Comparison of ENCODE assay signal across 9 cellular contexts in the genomic region with DNA sequence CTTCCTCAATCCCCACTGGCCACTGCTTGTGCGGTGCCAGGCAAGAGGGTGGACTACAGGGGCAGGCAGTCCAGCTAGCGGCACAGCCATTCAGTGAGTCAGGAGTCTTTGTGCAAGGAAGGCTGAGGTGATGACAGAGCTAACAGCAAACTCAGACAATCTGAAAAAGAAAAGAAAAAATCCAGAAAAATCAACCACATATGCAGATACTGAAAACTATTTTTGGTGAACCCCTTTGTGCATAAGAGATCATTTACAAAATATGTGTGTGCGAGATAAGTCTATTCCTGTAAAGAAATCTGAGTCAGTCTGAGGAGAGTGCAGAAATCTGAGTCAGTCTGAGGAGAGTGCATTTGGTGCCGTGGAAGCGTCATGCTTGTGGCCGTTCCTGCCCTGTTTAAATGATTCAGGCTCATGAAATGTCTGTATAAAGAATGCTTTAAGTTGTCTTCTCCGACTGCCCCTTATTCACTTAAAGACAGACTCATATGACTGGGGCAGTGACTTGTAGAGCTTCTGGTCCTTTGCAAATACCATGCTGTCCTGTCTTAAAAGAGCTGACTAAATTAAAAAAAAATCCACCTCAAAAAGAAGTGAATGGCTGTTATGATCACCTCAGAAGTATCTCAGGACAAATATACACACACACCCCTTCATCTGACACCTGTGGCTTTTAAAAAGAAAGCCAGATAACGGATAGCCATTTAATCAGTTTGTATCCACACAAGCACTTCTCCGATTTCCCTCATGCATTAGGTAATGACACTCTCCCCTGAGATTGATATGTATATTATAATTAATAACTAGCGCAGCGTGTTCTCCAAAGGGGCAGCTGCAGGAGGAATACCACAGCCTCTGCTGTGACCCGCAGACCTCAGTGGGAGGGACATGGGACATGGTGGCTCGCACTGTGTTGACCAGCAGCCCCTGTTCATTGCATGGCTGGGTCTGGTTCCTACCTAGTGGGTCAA. TPM values are rescaled to one million over a fixed set of nuclear protein-coding genes. Genes with fewer than 3 reads are reported as not detected.
DNase-seq lines count a peak whose midpoint lies in the region; ATAC-seq and TF ChIP-seq lines count a peak whose summit lies in the region.
"Had no signal": no experiment of that assay in that cellular context is flagged by ENCODE, and none has a peak within 500 bp of the region (broad histone marks: within the 10 kb centered on the region; RNA-seq: fewer than 3 reads in every experiment).

No MANE protein-coding gene starts in this region.

- WGBS in endodermal cell (ENCODE audit: insufficient coverage in 1 of 2, insufficient read length in 1 of 2), 2 experiments = 89 to 94% methylated on average over 6 to 13 of the region's 13 CpGs

- H3K79me2 ChIP-seq in OCI-LY7 (ENCODE audit: insufficient read depth, low read depth, low read length) (0 out of 2 replicates have a peak, but pooled peaks cover 6% of the 10 kb centered on the region), Karpas-422 (ENCODE audit: low read length) (no peaks in the 10 kb centered on the region)

- in situ Hi-C loops in GM13976 (cut with MboI; ENCODE audit: low sequenced_read_pairs, unreplicated experiment) = no loop called here

- peaks cover 25% of the 10 kb centered on the region for H3K4me1 Mint-ChIP-seq in endodermal cell
- H3K4me1 Mint-ChIP-seq in naive B cell = peaks cover 55 to 82% (median 77%) of the 10 kb centered on the region in 3 donors

- DNase-seq in AG20443 (ENCODE audit: low spot score) = peak; percentile 87
- peak; percentile 26 for DNase-seq in NCI-H2171 (lab: John Stamatoyannopoulos, UW)
- no peak for DNase-seq in endodermal cell
- no peak for DNase-seq in naive B cell
- no peak for DNase-seq in GM13976 (ENCODE audit: low spot score)
- no peak for DNase-seq in OCI-LY7 (ENCODE audit: low spot score)
- no peak for DNase-seq in Karpas-422

- no peak overlapping the region for H3K4me3 Mint-ChIP-seq in endodermal cell
- peak overlapping the region in 1 of 8 donors; percentile 69 for H3K4me3 Mint-ChIP-seq in naive B cell

- no peaks in the 10 kb centered on the region for H3K36me3 Mint-ChIP-seq in endodermal cell (ENCODE audit: low read depth)
- no peaks in the 10 kb centered on the region for H3K36me3 Mint-ChIP-seq in naive B cell

- H3K27ac ChIP-seq in endodermal cell (ENCODE audit: low read depth, low read length) (peak overlapping the region; percentile 42), OCI-LY7 (ENCODE audit: low read depth, low read length, poor library complexity, severe bottlenecking) (no peak overlapping the region), Karpas-422 (ENCODE audit: low read length) (no peak overlapping the region)

- H3K9ac ChIP-seq in endodermal cell (ENCODE audit: extremely low read depth, low read length, poor library complexity, severe bottlenecking) (no peak overlapping the region), Karpas-422 (ENCODE audit: low read length) (no peak overlapping the region)

- H3K9me3 ChIP-seq in endodermal cell (ENCODE audit: control insufficient read depth, low read length) (no peaks in the 10 kb centered on the region), OCI-LY7 (ENCODE audit: low read length) (no peaks in the 10 kb centered on the region), Karpas-422 (ENCODE audit: low read length) (no peaks in the 10 kb centered on the region)

- CTCF ChIA-PET in OCI-LY7 (lab: Charles Lee; ENCODE audit: unreplicated experiment) = no interaction called here

- H3K9me3 Mint-ChIP-seq in endodermal cell (no peaks in the 10 kb centered on the region), naive B cell (no peaks in the 10 kb centered on the region)

- intact Hi-C loops in OCI-LY7 (cut with micrococcal nuclease; ENCODE audit: unreplicated experiment) = no loop called here

- no peaks in the 10 kb centered on the region for H3K36me3 ChIP-seq in endodermal cell (ENCODE audit: control insufficient read depth, insufficient read depth, low read length)
- no peaks in the 10 kb centered on the region for H3K36me3 ChIP-seq in OCI-LY7 (ENCODE audit: insufficient read depth, low read length)
- no peaks in the 10 kb centered on the region for H3K36me3 ChIP-seq in Karpas-422 (ENCODE audit: insufficient read depth, low read length)

- ATAC-seq in naive B cell (ENCODE audit: low read depth in 2 of 2) = no peak
- no peak for ATAC-seq in HG02763 (IDR thresholded peaks at IDR 0.05; ENCODE audit: unreplicated experiment)
- ATAC-seq: GM12878 had no signal

- no peaks in the 10 kb centered on the region for H3K27me3 Mint-ChIP-seq in endodermal cell (ENCODE audit: insufficient read depth)
- no peaks in the 10 kb centered on the region for H3K27me3 Mint-ChIP-seq in naive B cell

- H3K9me2 ChIP-seq in OCI-LY7 (ENCODE audit: insufficient read depth, low read length) (no peaks in the 10 kb centered on the region), Karpas-422 (replicated peaks; ENCODE audit: insufficient read depth, low read length) (no peaks in the 10 kb centered on the region)

- no peak overlapping the region for H3K4me2 ChIP-seq in OCI-LY7 (ENCODE audit: low read length)
- no peak overlapping the region for H3K4me2 ChIP-seq in Karpas-422 (ENCODE audit: low read depth, low read length, poor library complexity, severe bottlenecking)

- TF ChIP-seq CTCF in endodermal cell (conservative IDR thresholded peaks at IDR 0.05) (no peak), GM13976 (IDR thresholded peaks at IDR 0.05; ENCODE audit: borderline replicate concordance, control extremely low read depth, extremely low read depth, insufficient read depth, missing control alignments) (no peak), OCI-LY7 (conservative IDR thresholded peaks at IDR 0.05; ENCODE audit: low read length) (no peak)

- POLR2A ChIA-PET in OCI-LY7 (lab: Charles Lee) = interaction anchor here (0.7 to 1.3 kb wide), 2 partner anchors 10 to 227 kb away, joined by 4 read pairs; no protein-coding TSS in a partner anchor

- H3K4me1 ChIP-seq in endodermal cell (ENCODE audit: control insufficient read depth, insufficient read depth, low read length) (no peaks in the 10 kb centered on the region), OCI-LY7 (ENCODE audit: insufficient read depth, low read length, poor library complexity, severe bottlenecking) (no peaks in the 10 kb centered on the region), Karpas-422 (ENCODE audit: low read length) (no peaks in the 10 kb centered on the region)

- H2AFZ ChIP-seq in OCI-LY7 (ENCODE audit: low read length) (no peak overlapping the region), Karpas-422 (ENCODE audit: low read length) (no peak overlapping the region)

- H3K4me3 ChIP-seq in endodermal cell (ENCODE audit: low read length) = no peak overlapping the region
- no peak overlapping the region for H3K4me3 ChIP-seq in OCI-LY7 (ENCODE audit: low read depth, low read length, poor library complexity, severe bottlenecking)
- H3K4me3 ChIP-seq in Karpas-422 (ENCODE audit: low read length) = no peak overlapping the region
- H3K4me3 ChIP-seq: GM12878 had no signal

- H3K27me3 ChIP-seq in endodermal cell (ENCODE audit: control insufficient read depth, insufficient read depth, low read length, poor library complexity, severe bottlenecking) = no peaks in the 10 kb centered on the region
- no peaks in the 10 kb centered on the region for H3K27me3 ChIP-seq in Karpas-422 (ENCODE audit: low read length)

- no TSS peak for BruUV-seq in OCI-LY7 (replicated peaks; lab: Mats Ljungman, UMichigan)

- H3K27ac Mint-ChIP-seq in endodermal cell (no peak overlapping the region), naive B cell (peak overlapping the region in 4 of 6 donors; percentile 49 to 82 (median 54))

- H4K20me1 ChIP-seq in OCI-LY7 (ENCODE audit: insufficient read depth, low read length) = 0 out of 2 replicates have a peak, but pooled peaks cover 5% of the 10 kb centered on the region
- H4K20me1 ChIP-seq in Karpas-422 (ENCODE audit: insufficient read depth, low read depth, low read length) = no peaks in the 10 kb centered on the region

RNA-seq across cellular contexts. Expression of a gene that starts 47.3 kb away (rescaled TPM):
- total RNA-seq in endodermal cell = 100 to 1,000 TPM in 1 of 2 donors, 10 to 100 TPM in 1; 88.3 to 109 TPM
- polyA plus RNA-seq in endodermal cell (2013, experiment 1 of 2) = 56.6 TPM
- 54.0 TPM for polyA plus RNA-seq in endodermal cell (2013, experiment 2 of 2)
- polyA plus RNA-seq in naive B cell (ENCODE audit: low read depth in 6 of 6) = 10 to 100 TPM in 4 of 6 donors, 1 to 10 TPM in 2; 7.3 to 16.4 (median 11.1) TPM
- total RNA-seq in OCI-LY7 (2014; rRNA removed; shearing (Covaris generic)) = 29.3 and 35.8 TPM in 2 replicates
- 55.1 and 69.4 TPM in 2 replicates for total RNA-seq in OCI-LY7 (2022)
- total RNA-seq in Karpas-422 (2014; rRNA removed; shearing (Covaris generic); ENCODE audit: low replicate concordance) = 0.04 and 0.25 TPM in 2 replicates

Comparison
In these comparisons a context has a peak if more than half of its experiments do, and no peak if none do; other contexts are left out.
1. DNase-seq: peak in AG20443 (single experiment) and NCI-H2171 (single experiment); none in endodermal cell (single experiment), naive B cell (single experiment), GM13976 (single experiment), OCI-LY7 (single experiment) and Karpas-422 (single experiment).
2. RNA of a gene that starts 47.3 kb away (total RNA-seq): 88.3 to 109 TPM in endodermal cell and 29.3 to 69.4 TPM in OCI-LY7; 0.04 to 0.25 TPM in Karpas-422; every median in the first group is over 10 times any median in the second.